ENCODE assay signal across 8 cellular contexts in genomic region chr19:42988206-42988605, GRCh38. TPM values are rescaled to one million over a fixed set of nuclear protein-coding genes. Genes with fewer than 3 reads are reported as not detected.
"Had no signal": no experiment of that assay in that cellular context is flagged by ENCODE, and none has a peak within 500 bp of the region (broad histone marks: within the 10 kb centered on the region; RNA-seq: fewer than 3 reads in every experiment).

No MANE protein-coding gene starts in this region.

RNA-seq across cellular contexts. Expression of gene PSG11, which starts 38.1 kb away (rescaled TPM):
- total RNA-seq: HT1080, LHCN-M2, MCF 10A, OCI-LY7, PC-3, Right ventricle myocardium superior, RPMI7951, SJSA1 had no signal

RNA-seq across cellular contexts. Expression of gene PSG7, which starts 51.2 kb away (rescaled TPM):
- total RNA-seq: LHCN-M2, MCF 10A, OCI-LY7, PC-3, Right ventricle myocardium superior, RPMI7951, SJSA1 had no signal
